13 cellular contexts compared by ENCODE assay signal in genomic region chr5:148697177-148697820, GRCh38. TPM values are rescaled to one million over a fixed set of nuclear protein-coding genes. Genes with fewer than 3 reads are reported as not detected.
DNase-seq lines count a peak whose midpoint lies in the region; ATAC-seq and TF ChIP-seq lines count a peak whose summit lies in the region.
"Had no signal": no experiment of that assay in that cellular context is flagged by ENCODE, and none has a peak within 500 bp of the region (broad histone marks: within the 10 kb centered on the region; RNA-seq: fewer than 3 reads in every experiment).

No MANE protein-coding gene starts in this region.

- POLR2A ChIA-PET in AG04450 (lab: Yijun Ruan, JAX): no interaction called here

- no peak for ATAC-seq in GM19452 (IDR thresholded peaks at IDR 0.05; ENCODE audit: unreplicated experiment)

- no peak overlapping the region for H3K4me3 ChIP-seq in AG04450 (ENCODE audit: low read depth, low read length)
- H3K4me3 ChIP-seq in dorsolateral prefrontal cortex: peak overlapping the region in 1 of 59 donors; percentile 20

- intact Hi-C loops in dorsolateral prefrontal cortex (cut with DNase I): no loop called here

- H3K9me3 ChIP-seq in AG04450 (ENCODE audit: control insufficient read depth, insufficient read depth, low read length): no peaks in the 10 kb centered on the region

- H3K27ac ChIP-seq in AG04450 (ENCODE audit: low read depth, low read length) (no peak overlapping the region), dorsolateral prefrontal cortex (peak overlapping the region in 10 of 59 donors; percentile 1 to 56 (median 24))
- H3K27ac ChIP-seq: C4-2B had no signal

- DNase-seq in AG04450 (ENCODE audit: low read depth, low spot score) (peak; percentile 2), M059J (ENCODE audit: low read depth) (peak; percentile 59), dorsolateral prefrontal cortex (peak in 6 of 10 donors; percentile 12 to 55 (median 46)), mucosa of gallbladder (ENCODE audit: low spot score) (peak; percentile 36), kidney glomerular epithelial cell (lab: John Stamatoyannopoulos, UW) (no peak), NOMO-1 (lab: John Stamatoyannopoulos, UW; ENCODE audit: unreplicated experiment in 2 of 2) (no peak), DMS 273 treated with DMSO at 0.1 percent for 48 hours (lab: John Stamatoyannopoulos, UW) (no peak)
- DNase-seq: activated CD4-positive, alpha-beta T cell treated with anti-CD3 and anti-CD28 coated beads for 48 hours; activated naive CD4-positive, alpha-beta T cell treated with anti-CD3 and anti-CD28 coated beads, Interleukin-2, amount 50 U/mL, for 16 hours; effector memory CD4-positive, alpha-beta T cell; stimulated activated naive CD4-positive, alpha-beta T cell treated with Interleukin-2 at 50 U/mL for 16 hours had no signal

- no peaks in the 10 kb centered on the region for H3K27me3 ChIP-seq in AG04450 (ENCODE audit: control insufficient read depth, insufficient read depth, low read length)
- H3K27me3 ChIP-seq in dorsolateral prefrontal cortex: no peaks in the 10 kb centered on the region

- no peak for TF ChIP-seq CTCF in AG04450 (IDR thresholded peaks at IDR 0.05; ENCODE audit: low read depth, low read length)
- TF ChIP-seq CTCF in dorsolateral prefrontal cortex (IDR thresholded peaks at IDR 0.05 in 54 of 56, conservative IDR thresholded peaks at IDR 0.05 in 2 of 56; ENCODE audit: low read depth in 1 of 56, partially characterized antibody in 56 of 56): no peak

- CTCF ChIA-PET in AG04450 (lab: Charles Lee): interaction anchor here (1.3 kb wide), 2 partner anchors 10 to 33 kb away, joined by 3 to 7 read pairs; no protein-coding TSS in a partner anchor

RNA-seq across cellular contexts. Expression of gene HTR4, which starts 43.0 kb away (rescaled TPM):
- polyA plus RNA-seq in AG04450 (2011; rRNA removed): not detected in 2 replicates
- polyA minus RNA-seq in AG04450 (2011; rRNA and poly(A)+ RNA removed): not detected in 2 replicates
- not detected in 2 replicates for total RNA-seq in M059J (2014; rRNA removed; shearing (Covaris generic))
- total RNA-seq in dorsolateral prefrontal cortex: 10 to 100 TPM in 29 of 120 experiments, 1 to 10 TPM in 91; 2.8 to 15.3 (median 8.5) TPM
- 3.8 TPM for total RNA-seq in mucosa of gallbladder

Comparison
In these comparisons a context has a peak if more than half of its experiments do, and no peak if none do; other contexts are left out.
1. DNase-seq: peak in AG04450 (single experiment), M059J (single experiment), dorsolateral prefrontal cortex (6 of 10) and mucosa of gallbladder (single experiment); none in kidney glomerular epithelial cell (single experiment), NOMO-1 (0 of 2) and DMS 273 treated with DMSO at 0.1 percent for 48 hours (single experiment).